Comparison of ENCODE assay signal across 21 cellular contexts in genomic region chr3:71498543-71498942, GRCh38.
DNase-seq lines count a peak whose midpoint lies in the region.
"Had no signal": no experiment of that assay in that cellular context is flagged by ENCODE, and none has a peak within 500 bp of the region (broad histone marks: within the 10 kb centered on the region; RNA-seq: fewer than 3 reads in every experiment).

No MANE protein-coding gene starts in this region.

- no peaks in the 10 kb centered on the region for H4K20me1 ChIP-seq in Karpas-422 (ENCODE audit: insufficient read depth, low read depth, low read length)

- H3K4me1 Mint-ChIP-seq in activated naive CD8-positive, alpha-beta T cell treated with anti-CD3 and anti-CD28 coated beads for 36 hours, result peaks cover 73% of the 10 kb centered on the region

- H3K27me3 ChIP-seq in iPS-20b (ENCODE audit: insufficient read depth, low read length), result no peaks in the 10 kb centered on the region
- no peaks in the 10 kb centered on the region for H3K27me3 ChIP-seq in skeletal muscle tissue (ENCODE audit: control insufficient read depth in 3 of 3, insufficient read depth in 3 of 3, low read length in 3 of 3)
- no peaks in the 10 kb centered on the region for H3K27me3 ChIP-seq in Karpas-422 (ENCODE audit: low read length)
- H3K27me3 ChIP-seq: hepatocyte, left lung, upper lobe of right lung had no signal

- H3K36me3 Mint-ChIP-seq in activated naive CD8-positive, alpha-beta T cell treated with anti-CD3 and anti-CD28 coated beads for 36 hours, result peaks cover 50% of the 10 kb centered on the region

- peaks cover 38% of the 10 kb centered on the region for H3K4me1 ChIP-seq in iPS-20b (ENCODE audit: insufficient read depth, low read length)
- H3K4me1 ChIP-seq in skeletal muscle tissue (ENCODE audit: control insufficient read depth in 3 of 3, insufficient read depth in 3 of 3, low read length in 3 of 3), result peaks cover 16 to 26% (median 22%) of the 10 kb centered on the region in 3 donors
- peaks cover 64% of the 10 kb centered on the region for H3K4me1 ChIP-seq in Karpas-422 (ENCODE audit: low read length)

- H3K27me3 Mint-ChIP-seq in activated naive CD8-positive, alpha-beta T cell treated with anti-CD3 and anti-CD28 coated beads for 36 hours, result no peaks in the 10 kb centered on the region
- H3K27me3 Mint-ChIP-seq: activated CD4-positive, alpha-beta T cell treated with anti-CD3 and anti-CD28 coated beads, Interleukin-2, amount 10 ng/mL, durations not matched to agents 7 days and 5 days had no signal

- H3K9me2 ChIP-seq in Karpas-422 (replicated peaks; ENCODE audit: insufficient read depth, low read length), result no peaks in the 10 kb centered on the region

- H3K9me3 ChIP-seq in iPS-20b (ENCODE audit: insufficient read depth, low read depth, low read length) (no peaks in the 10 kb centered on the region), skeletal muscle tissue (ENCODE audit: control insufficient read depth in 3 of 3, low read length in 3 of 3) (no peaks in the 10 kb centered on the region), Karpas-422 (ENCODE audit: low read length) (no peaks in the 10 kb centered on the region)
- H3K9me3 ChIP-seq: left lung, upper lobe of right lung had no signal

- peak overlapping the region; percentile 16 for H3K27ac Mint-ChIP-seq in activated naive CD8-positive, alpha-beta T cell treated with anti-CD3 and anti-CD28 coated beads for 36 hours
- H3K27ac Mint-ChIP-seq: activated CD4-positive, alpha-beta T cell treated with anti-CD3 and anti-CD28 coated beads, Interleukin-2, amount 10 ng/mL, durations not matched to agents 7 days and 5 days had no signal

- H3K4me2 ChIP-seq in Karpas-422 (ENCODE audit: low read depth, low read length, poor library complexity, severe bottlenecking), result no peak overlapping the region
- H3K4me2 ChIP-seq: hepatocyte had no signal

- peaks cover 98% of the 10 kb centered on the region for H3K79me2 ChIP-seq in Karpas-422 (ENCODE audit: low read length)

- peak overlapping the region; percentile 11 for H3K27ac ChIP-seq in iPS-20b (ENCODE audit: low read length)
- H3K27ac ChIP-seq in skeletal muscle tissue (ENCODE audit: low read depth, low read length), result peak overlapping the region; percentile 29
- no peak overlapping the region for H3K27ac ChIP-seq in Karpas-422 (ENCODE audit: low read length)
- H3K27ac ChIP-seq: left lung, upper lobe of right lung had no signal

- no peaks in the 10 kb centered on the region for H3K36me3 ChIP-seq in iPS-20b (ENCODE audit: insufficient read depth, low read depth, low read length)
- H3K36me3 ChIP-seq in skeletal muscle tissue (ENCODE audit: control insufficient read depth in 3 of 3, insufficient read depth in 3 of 3, low read length in 3 of 3), result no peaks in the 10 kb centered on the region
- H3K36me3 ChIP-seq in Karpas-422 (ENCODE audit: insufficient read depth, low read length), result peaks cover 36% of the 10 kb centered on the region
- H3K36me3 ChIP-seq: left lung, upper lobe of right lung had no signal

- H3K4me3 ChIP-seq in iPS-20b (ENCODE audit: low read length) (no peak overlapping the region), skeletal muscle tissue (ENCODE audit: low read length in 3 of 3) (no peak overlapping the region), Karpas-422 (ENCODE audit: low read length) (no peak overlapping the region)
- H3K4me3 ChIP-seq: hepatocyte, left lung, upper lobe of right lung had no signal

- H3K9me3 Mint-ChIP-seq in activated naive CD8-positive, alpha-beta T cell treated with anti-CD3 and anti-CD28 coated beads for 36 hours, result peaks cover 5% of the 10 kb centered on the region

- no peak overlapping the region for H3K4me3 Mint-ChIP-seq in activated naive CD8-positive, alpha-beta T cell treated with anti-CD3 and anti-CD28 coated beads for 36 hours
- H3K4me3 Mint-ChIP-seq: activated CD4-positive, alpha-beta T cell treated with anti-CD3 and anti-CD28 coated beads, Interleukin-2, amount 10 ng/mL, durations not matched to agents 7 days and 5 days had no signal

- H2AFZ ChIP-seq in Karpas-422 (ENCODE audit: low read length), result no peak overlapping the region
- H2AFZ ChIP-seq: hepatocyte had no signal

- DNase-seq in ELF-1 (ENCODE audit: low read depth, low spot score) (peak; percentile 62), Karpas-422 (no peak), NCI-H1417 treated with DMSO at 0.1 percent for 48 hours (lab: John Stamatoyannopoulos, UW) (no peak), ecto neural progenitor cell (ENCODE audit: low spot score) (no peak), NCI-H1105 treated with DMSO at 0.1 percent for 48 hours (lab: John Stamatoyannopoulos, UW) (no peak)
- DNase-seq in activated naive CD8-positive, alpha-beta T cell treated with anti-CD3 and anti-CD28 coated beads for 36 hours, result no peak
- DNase-seq: activated CD4-positive, alpha-beta T cell treated with anti-CD3 and anti-CD28 coated beads, Interleukin-2, amount 10 ng/mL, durations not matched to agents 7 days and 5 days; activated T-cell treated with anti-CD3 and anti-CD28 coated beads, Interleukin-2, amount 50 U/mL, for 1 hour; AML-193; cortex of kidney; DND-41; GOT3; left lung; NCI-H1105; SHP77; stimulated activated CD4-positive, alpha-beta T cell treated with anti-CD3 and anti-CD28 coated beads, Interleukin-2, amount 100 ng/mL, for 48 hours; T1000; upper lobe of right lung had no signal

- H3K9ac ChIP-seq in iPS-20b (ENCODE audit: low read depth, low read length) (peak overlapping the region; percentile 44; the same call in 1 of the 2 replicates), skeletal muscle tissue (ENCODE audit: low read depth in 1 of 3, low read length in 3 of 3) (no peak overlapping the region), Karpas-422 (ENCODE audit: low read length) (no peak overlapping the region)
